In genomic region chr10:102970941-102971340, GRCh38 we compare ENCODE assay signal across 27 cellular contexts.
"Had no signal": no experiment of that assay in that cellular context is flagged by ENCODE, and none has a peak within 500 bp of the region (broad histone marks: within the 10 kb centered on the region; RNA-seq: fewer than 3 reads in every experiment).

No MANE protein-coding gene starts in this region.

- ATAC-seq: stimulated activated effector memory CD8-positive, alpha-beta T cell treated with anti-CD3 and anti-CD28 coated beads, Interleukin-12 subunit alpha, Interleukin-12 subunit beta, amount 100 ng/mL, for 72 hours; stimulated activated memory B cell treated with anti-CD40 and anti-IgM and Interleukin-4, amounts not matched to agents 10 μg/mL and 1 μg/mL and 100 μg/mL, for 72 hours; stimulated activated naive B cell treated with anti-CD40 and anti-IgM and Interleukin-4, amounts not matched to agents 10 μg/mL and 1 μg/mL and 100 μg/mL, for 72 hours; stimulated activated naive CD8-positive, alpha-beta T cell treated with anti-CD3 and anti-CD28 coated beads, Interleukin-15, amount 100 ng/mL, for 72 hours; stimulated activated naive CD8-positive, alpha-beta T cell treated with anti-CD3 and anti-CD28 coated beads, Interleukin-15, Interleukin-2, amounts not matched to agents 100 U/mL and 50 U/mL, for 24 hours; upper lobe of right lung had no signal

- H3K27ac ChIP-seq: stomach, suprapubic skin, testis, thoracic aorta, thyroid gland, tibial nerve, transverse colon, upper lobe of left lung, upper lobe of right lung, uterus, vagina had no signal

- H3K9me3 ChIP-seq: stomach, suprapubic skin, testis, thoracic aorta, thyroid gland, tibial artery, tibial nerve, transverse colon, upper lobe of left lung, upper lobe of right lung, uterus, vagina had no signal

- H3K4me3 ChIP-seq: stomach, suprapubic skin, testis, thoracic aorta, thyroid gland, tibial artery, tibial nerve, transverse colon, upper lobe of left lung, upper lobe of right lung, uterus, vagina had no signal

- H3K27me3 ChIP-seq: stomach, suprapubic skin, testis, thyroid gland, tibial artery, tibial nerve, transverse colon, upper lobe of left lung, upper lobe of right lung, uterus, vagina had no signal

- H3K36me3 ChIP-seq: stomach, suprapubic skin, thoracic aorta, thyroid gland, tibial artery, tibial nerve, transverse colon, upper lobe of left lung, upper lobe of right lung, uterus, vagina had no signal

- H3K4me1 ChIP-seq: testis, upper lobe of left lung, uterus had no signal

- DNase-seq: stimulated activated CD4-positive, alpha-beta T cell treated with anti-CD3 and anti-CD28 coated beads, Interleukin-2, amount 100 ng/mL, for 48 hours; stimulated activated CD4-positive, alpha-beta T cell treated with anti-CD3 and anti-CD28 coated beads, Interleukin-4, amount 100 ng/mL, for 1 hour; stimulated activated CD4-positive, alpha-beta T cell treated with anti-CD3 and anti-CD28 coated beads, Interleukin-4, amount 100 ng/mL, for 24 hours; stimulated activated CD4-positive, alpha-beta T cell treated with anti-CD3 and anti-CD28 coated beads, Interleukin-4, amount 100 ng/mL, for 4 hours; stimulated activated CD8-positive, alpha-beta memory T cell treated with anti-CD3 and anti-CD28 coated beads, Interleukin-4, amount 100 ng/mL, for 48 hours; stimulated activated naive B cell treated with anti-CD40 and anti-IgM and Interleukin-4, amounts not matched to agents 10 μg/mL and 1 μg/mL and 100 μg/mL, for 72 hours; stimulated activated naive CD4-positive, alpha-beta T cell; stimulated activated naive CD4-positive, alpha-beta T cell treated with Interleukin-2 at 50 U/mL for 16 hours; stimulated activated naive CD8-positive, alpha-beta T cell treated with anti-CD3 and anti-CD28 coated beads, Interleukin-15, amount 100 ng/mL, for 72 hours; stimulated activated naive CD8-positive, alpha-beta T cell treated with anti-CD3 and anti-CD28 coated beads, Interleukin-15, Interleukin-2, amounts not matched to agents 100 U/mL and 50 U/mL, for 24 hours; stomach; substantia nigra; testis; tibial artery; transverse colon; trophoblast cell; upper lobe of left lung; upper lobe of right lung; uterus had no signal

- FAIRE-seq: urothelium cell line had no signal
